1 cellular context compared by ENCODE assay signal in the genomic region with DNA sequence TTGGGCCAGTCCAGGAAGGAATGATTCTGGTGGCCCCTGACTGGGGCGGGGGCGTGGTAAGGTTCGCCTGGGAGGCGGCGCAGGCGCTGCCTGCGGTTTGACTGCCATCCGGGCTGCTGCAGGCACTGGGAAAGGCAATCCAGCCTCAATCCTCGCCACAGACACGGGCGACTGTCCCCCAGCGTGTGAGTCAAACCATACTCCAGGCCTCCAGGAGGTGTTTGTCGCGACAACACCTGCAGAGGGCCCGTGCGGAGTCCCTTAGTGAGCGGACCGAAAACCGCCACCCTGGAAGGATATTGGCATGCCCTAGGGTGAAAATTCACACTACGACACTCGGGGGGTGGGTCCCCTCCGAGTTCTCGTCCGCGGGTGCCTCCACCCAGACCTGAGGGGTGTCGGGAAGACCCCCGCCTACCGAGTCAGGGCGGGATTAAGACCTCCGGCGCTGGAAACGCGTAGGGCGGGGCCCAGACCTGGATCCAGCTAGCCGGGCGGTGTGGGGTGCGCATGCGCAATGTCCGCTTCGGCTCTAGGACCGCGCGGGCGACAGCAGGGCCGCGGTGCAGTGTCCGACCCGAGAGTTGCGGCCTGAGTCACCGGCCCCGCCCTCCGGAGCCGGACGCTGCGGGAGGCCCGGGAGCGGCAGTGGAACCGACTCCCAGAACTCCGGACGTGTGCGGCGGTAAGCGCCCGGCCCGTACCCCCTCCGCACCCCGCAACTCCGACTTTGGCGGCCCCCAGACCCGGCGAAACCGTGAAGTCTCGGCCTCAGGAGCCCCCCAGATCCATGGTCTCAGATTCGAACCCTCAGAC.
TF ChIP-seq lines count a peak whose summit lies in the region.

A gene (plus strand): TSS at position 594 of the 816 bp plus-strand sequence. CDS start 946 bp downstream, outside the sequence.

TF ChIP-seq in H1, 55 proteins besides CTCF, POLR2A, EP300 and RAD21 (continued from another document):
- TF ChIP-seq, protein P1, sequence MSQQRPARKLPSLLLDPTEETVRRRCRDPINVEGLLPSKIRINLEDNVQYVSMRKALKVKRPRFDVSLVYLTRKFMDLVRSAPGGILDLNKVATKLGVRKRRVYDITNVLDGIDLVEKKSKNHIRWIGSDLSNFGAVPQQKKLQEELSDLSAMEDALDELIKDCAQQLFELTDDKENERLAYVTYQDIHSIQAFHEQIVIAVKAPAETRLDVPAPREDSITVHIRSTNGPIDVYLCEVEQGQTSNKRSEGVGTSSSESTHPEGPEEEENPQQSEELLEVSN (IDR thresholded peaks at IDR 0.05) = no peak
- TF ChIP-seq EGR1 (IDR thresholded peaks at IDR 0.05; ENCODE audit: borderline replicate concordance, low read depth, low read length) (peak; percentile 65), TAF7 (optimal IDR thresholded peaks at IDR 0.05; ENCODE audit: borderline replicate concordance, low read depth, low read length) (no peak), HDAC2 (IDR thresholded peaks at IDR 0.05; ENCODE audit: borderline replicate concordance in 1 of 2, low read depth in 2 of 2, low read length in 2 of 2) (no peak; a peak in 1 of 4 replicates), CEBPB (IDR thresholded peaks at IDR 0.05; ENCODE audit: low read depth, low read length) (no peak), HDAC6 (IDR thresholded peaks at IDR 0.05; ENCODE audit: low read depth, low read length) (no peak), FOSL1 (IDR thresholded peaks at IDR 0.05; ENCODE audit: insufficient read depth, low read depth, low read length) (peak; percentile 99), JUND (IDR thresholded peaks at IDR 0.05; ENCODE audit: low read length) (peak; percentile 87), NRF1 (IDR thresholded peaks at IDR 0.05; ENCODE audit: low read depth, low read length) (peak; percentile 84), CHD1 (IDR thresholded peaks at IDR 0.05; ENCODE audit: low read depth, low read length) (no peak), ASH2L (IDR thresholded peaks at IDR 0.05; ENCODE audit: low read length) (peak; percentile 78), RXRA (IDR thresholded peaks at IDR 0.05; ENCODE audit: insufficient read depth, low read depth, low read length) (no peak), RNF2 (IDR thresholded peaks at IDR 0.05; ENCODE audit: borderline replicate concordance, low read depth, low read length, missing control alignments, poor library complexity, severe bottlenecking) (no peak), SIN3A (conservative IDR thresholded peaks at IDR 0.05 in 1 of 2, IDR thresholded peaks at IDR 0.05 in 1 of 2; ENCODE audit: low read depth in 1 of 2, low read length in 2 of 2) (peak; percentile 46 to 68; a peak in 2 of 4 replicates), BACH1 (IDR thresholded peaks at IDR 0.05; ENCODE audit: low read length) (peak; percentile 67), RBBP5 (IDR thresholded peaks at IDR 0.05; ENCODE audit: borderline replicate concordance, low read depth, low read length) (0 out of 2 replicates have a peak, but pooled peaks have one; percentile 83), CREB1 (IDR thresholded peaks at IDR 0.05) (peak; percentile 77), EZH2 (IDR thresholded peaks at IDR 0.05; ENCODE audit: low read depth, low read length, severe bottlenecking) (no peak), SIX5 (IDR thresholded peaks at IDR 0.05; ENCODE audit: low read depth, low read length) (no peak), KDM4A (IDR thresholded peaks at IDR 0.05; ENCODE audit: low read depth, low read length, severe bottlenecking) (peak; percentile 60), RFX5 (IDR thresholded peaks at IDR 0.05; ENCODE audit: borderline replicate concordance, low read depth, low read length) (no peak), TCF12 (IDR thresholded peaks at IDR 0.05; ENCODE audit: low read depth, low read length) (no peak), PHF8 (conservative IDR thresholded peaks at IDR 0.05; ENCODE audit: low read depth, low read length) (no peak), SIRT6 (IDR thresholded peaks at IDR 0.05; ENCODE audit: low read length) (no peak), SUZ12 (IDR thresholded peaks at IDR 0.05; ENCODE audit: low read length) (no peak), SP2 (IDR thresholded peaks at IDR 0.05; ENCODE audit: low read length) (no peak), CBX8 (IDR thresholded peaks at IDR 0.05; ENCODE audit: borderline replicate concordance, low read depth, low read length) (no peak), GTF2F1 (IDR thresholded peaks at IDR 0.05; ENCODE audit: borderline replicate concordance, low read depth, low read length) (no peak)
- TF ChIP-seq, protein P2, sequence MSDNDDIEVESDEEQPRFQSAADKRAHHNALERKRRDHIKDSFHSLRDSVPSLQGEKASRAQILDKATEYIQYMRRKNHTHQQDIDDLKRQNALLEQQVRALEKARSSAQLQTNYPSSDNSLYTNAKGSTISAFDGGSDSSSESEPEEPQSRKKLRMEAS (IDR thresholded peaks at IDR 0.05) = peak; percentile 50
